Comparison of ENCODE assay signal across 16 cellular contexts in the genomic region with DNA sequence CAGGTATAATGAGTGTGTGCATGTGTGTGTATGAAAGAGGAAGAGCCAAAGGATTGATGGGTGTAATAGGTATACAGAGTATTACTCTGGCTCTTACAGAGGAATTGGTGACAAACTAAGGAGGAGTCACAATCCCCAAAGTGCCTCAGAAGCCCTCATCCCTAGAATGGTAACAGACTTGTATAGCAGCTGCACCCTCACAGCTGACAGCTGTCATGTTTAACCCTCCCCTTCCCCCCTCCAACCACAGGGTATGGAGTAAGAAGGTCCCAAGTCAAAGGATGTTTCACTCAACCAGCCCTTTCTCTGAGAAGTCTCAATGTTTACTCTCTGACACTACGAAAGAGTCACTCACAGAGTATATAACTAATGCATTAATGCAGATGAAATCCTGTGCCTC. TPM values are rescaled to one million over a fixed set of nuclear protein-coding genes. Genes with fewer than 3 reads are reported as not detected.
DNase-seq lines count a peak whose midpoint lies in the region; ATAC-seq and TF ChIP-seq lines count a peak whose summit lies in the region.
"Had no signal": no experiment of that assay in that cellular context is flagged by ENCODE, and none has a peak within 500 bp of the region (broad histone marks: within the 10 kb centered on the region; RNA-seq: fewer than 3 reads in every experiment).

No MANE protein-coding gene starts in this region.

- peaks cover 10% of the 10 kb centered on the region for H3K4me1 Mint-ChIP-seq in glutamatergic neuron (ENCODE audit: low read depth, unreplicated experiment)

- no peak overlapping the region for H3K27ac ChIP-seq in foreskin keratinocyte

- H3K9me3 Mint-ChIP-seq in glutamatergic neuron (ENCODE audit: unreplicated experiment), result no peaks in the 10 kb centered on the region
- H3K9me3 Mint-ChIP-seq: CD8-positive, alpha-beta T cell; IgD-negative memory B cell had no signal

- H3K27ac Mint-ChIP-seq in glutamatergic neuron (ENCODE audit: unreplicated experiment), result peak overlapping the region; percentile 10
- H3K27ac Mint-ChIP-seq: B cell; CD8-positive, alpha-beta T cell had no signal

- TF ChIP-seq CTCF in glutamatergic neuron (IDR thresholded peaks at IDR 0.05; ENCODE audit: partially characterized antibody, unreplicated experiment) (no peak), foreskin keratinocyte (conservative IDR thresholded peaks at IDR 0.05) (no peak)

- peak overlapping the region; percentile 26 for H3K4me3 Mint-ChIP-seq in glutamatergic neuron (ENCODE audit: unreplicated experiment)
- H3K4me3 Mint-ChIP-seq: B cell; CD14-positive monocyte; CD8-positive, alpha-beta T cell; IgD-negative memory B cell had no signal

- H3K27me3 ChIP-seq in foreskin keratinocyte, result peaks cover 11% of the 10 kb centered on the region

- ATAC-seq in left cardiac atrium (no peak), foreskin keratinocyte (no peak), GM19467 (IDR thresholded peaks at IDR 0.05; ENCODE audit: unreplicated experiment) (no peak)
- ATAC-seq: CD8-positive, alpha-beta T cell; GM12878 had no signal

- peaks cover 1% of the 10 kb centered on the region for H3K27me3 Mint-ChIP-seq in glutamatergic neuron (ENCODE audit: unreplicated experiment)

- peaks cover 6% of the 10 kb centered on the region for H3K36me3 Mint-ChIP-seq in glutamatergic neuron (ENCODE audit: unreplicated experiment)
- H3K36me3 Mint-ChIP-seq: CD14-positive monocyte; CD8-positive, alpha-beta T cell had no signal

- intact Hi-C loops in left cardiac atrium (cut with DNase I), result no loop called here

- no peaks in the 10 kb centered on the region for H3K4me1 ChIP-seq in foreskin keratinocyte
- H3K4me1 ChIP-seq: HAP-1 had no signal

- DNase-seq in NCI-H82 (lab: John Stamatoyannopoulos, UW), result peak; percentile 5
- no peak for DNase-seq in NCI-H82 treated with DMSO at 0.1 percent for 48 hours (lab: John Stamatoyannopoulos, UW; ENCODE audit: unreplicated experiment)
- DNase-seq in MV-4-11 (lab: John Stamatoyannopoulos, UW), result peak; percentile 70
- DNase-seq in glutamatergic neuron, result no peak
- DNase-seq in activated gamma-delta T cell treated with Interleukin-2 at 50 U/mL for 16 hours, result no peak
- DNase-seq in left cardiac atrium, result no peak
- no peak for DNase-seq in foreskin keratinocyte
- DNase-seq: ACHN; Caco-2; CD8-positive, alpha-beta T cell had no signal

RNA-seq across cellular contexts. Expression of a gene that starts 30.0 kb away (rescaled TPM):
- 41.3 TPM for total RNA-seq in glutamatergic neuron (ENCODE audit: unreplicated experiment)
- total RNA-seq in left cardiac atrium, result 10 to 100 TPM; 12.6 to 16.6 TPM
- total RNA-seq in foreskin keratinocyte, result 11.4 and 11.8 TPM in 2 replicates
- 1.9 and 2.4 TPM in 2 replicates for polyA plus RNA-seq in foreskin keratinocyte

Comparison
In these comparisons a context has a peak if more than half of its experiments do, and no peak if none do; other contexts are left out.
1. DNase-seq: peak in NCI-H82 (single experiment) and MV-4-11 (single experiment); none in NCI-H82 treated with DMSO at 0.1 percent for 48 hours (single experiment), glutamatergic neuron (single experiment), activated gamma-delta T cell treated with Interleukin-2 at 50 U/mL for 16 hours (single experiment), left cardiac atrium (single experiment) and foreskin keratinocyte (0 of 2).